Comparison of ENCODE assay signal across 8 cellular contexts in the genomic region with DNA sequence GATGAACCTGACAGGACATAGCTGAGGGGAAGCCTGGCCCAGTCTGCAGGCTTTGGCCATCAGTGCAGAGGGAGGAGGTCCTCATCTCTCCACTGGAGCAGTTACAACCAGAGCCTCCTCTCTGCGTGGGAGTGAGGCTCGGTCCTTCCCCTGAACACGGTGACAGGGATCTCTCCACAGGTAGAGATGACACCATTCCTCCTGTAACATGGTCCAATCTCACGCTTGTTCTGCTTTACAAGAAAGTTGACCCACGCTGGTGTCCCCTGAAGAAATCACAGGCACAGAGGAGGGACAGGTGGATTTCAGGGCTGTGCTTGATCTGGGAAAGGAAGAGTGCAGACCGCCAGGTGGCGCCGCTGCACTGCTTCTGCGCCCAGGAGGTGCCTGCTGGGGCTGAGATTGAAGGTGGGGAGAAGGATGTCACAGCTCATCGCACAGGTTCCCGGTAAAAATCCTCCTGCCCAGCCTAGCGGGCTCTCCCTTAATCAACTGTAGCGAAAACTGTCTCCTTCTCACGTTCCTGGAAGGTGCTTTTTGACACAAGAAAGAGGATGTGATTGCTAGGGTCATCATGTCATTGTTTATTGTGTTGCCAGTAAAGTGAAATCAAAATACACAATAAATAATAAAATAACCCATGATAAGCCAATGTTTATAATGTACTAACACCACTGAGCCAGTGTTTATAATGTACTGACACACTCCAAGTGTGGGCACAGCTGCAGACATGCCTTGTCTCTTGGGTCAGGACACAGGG. TPM values are rescaled to one million over a fixed set of nuclear protein-coding genes. Genes with fewer than 3 reads are reported as not detected.
DNase-seq lines count a peak whose midpoint lies in the region; ATAC-seq and TF ChIP-seq lines count a peak whose summit lies in the region.

No MANE protein-coding gene starts in this region.

- no peak overlapping the region for H3K4me3 Mint-ChIP-seq in osteocyte (ENCODE audit: unreplicated experiment)

- intact Hi-C loops in tibial artery (cut with DNase I; ENCODE audit: low total_unique reads), result loop anchor here (2.0 kb wide), 1 partner anchor 167 kb away; no protein-coding TSS in a partner anchor

- no peak overlapping the region for H3K27ac ChIP-seq in tibial artery

- H3K36me3 Mint-ChIP-seq in osteocyte (ENCODE audit: unreplicated experiment), result no peaks in the 10 kb centered on the region

- H3K4me1 ChIP-seq in tibial artery, result peaks cover 0 to 7% (median 5%) of the 10 kb centered on the region in 4 donors

- H3K4me3 ChIP-seq in tibial artery, result no peak overlapping the region

- no peak overlapping the region for H3K27ac Mint-ChIP-seq in osteocyte (ENCODE audit: unreplicated experiment)

- H3K36me3 ChIP-seq in tibial artery, result no peaks in the 10 kb centered on the region

- TF ChIP-seq CTCF in osteocyte (IDR thresholded peaks at IDR 0.05) (peak; percentile 99), tibial artery (IDR thresholded peaks at IDR 0.05) (peak; percentile 92 to 96)

- peaks cover 6 to 57% of the 10 kb centered on the region in 2 donors for H3K27me3 ChIP-seq in tibial artery

- DNase-seq in ELF-1 (ENCODE audit: low read depth, low spot score) (peak; percentile 89), LHCN-M2 (ENCODE audit: low read depth) (peak; percentile 31), SK-N-DZ (ENCODE audit: low spot score) (peak; percentile 58), activated gamma-delta T cell treated with Interleukin-2 at 50 U/mL for 16 hours (peak; percentile 85), germinal center (ENCODE audit: low spot score) (peak; percentile 65), osteocyte (ENCODE audit: extremely low spot score, unreplicated experiment) (peak; percentile 91), tibial artery (peak; percentile 69 to 80)

- no peak for ATAC-seq in GM21515 (IDR thresholded peaks at IDR 0.05; ENCODE audit: unreplicated experiment)

- no peaks in the 10 kb centered on the region for H3K9me3 ChIP-seq in tibial artery

- H3K27me3 Mint-ChIP-seq in osteocyte (ENCODE audit: unreplicated experiment), result peaks cover 58% of the 10 kb centered on the region

- H3K9me3 Mint-ChIP-seq in osteocyte (ENCODE audit: unreplicated experiment), result no peaks in the 10 kb centered on the region

- no peaks in the 10 kb centered on the region for H3K4me1 Mint-ChIP-seq in osteocyte (ENCODE audit: unreplicated experiment)

RNA-seq across cellular contexts. Expression of gene HLA-G, which starts 20.4 kb away (rescaled TPM):
- not detected in 2 replicates for total RNA-seq in LHCN-M2 (2014; rRNA removed)
- 0.13 TPM for polyA plus RNA-seq in LHCN-M2 (2012)
- polyA plus RNA-seq in SK-N-DZ (2014; cell fraction: cytosol; rRNA removed), result not detected in 2 replicates
- not detected in 2 replicates for polyA plus RNA-seq in SK-N-DZ (2014; cell fraction: nucleus; rRNA removed)
- total RNA-seq in osteocyte, result 0.32 and 0.68 TPM in 2 replicates

Comparison
In these comparisons a context has a peak if more than half of its experiments do, and no peak if none do; other contexts are left out.
1. DNase-seq: peak in every context shown above with its lines; median percentile 91 in osteocyte; 89 in ELF-1; 85 in activated gamma-delta T cell treated with Interleukin-2 at 50 U/mL for 16 hours; 74 in tibial artery; 65 in germinal center; 58 in SK-N-DZ; 31 in LHCN-M2.